In genomic region chr16:11327277-11328171, GRCh38 we compare ENCODE assay signal across 12 cellular contexts. TPM values are rescaled to one million over a fixed set of nuclear protein-coding genes. Genes with fewer than 3 reads are reported as not detected.
DNase-seq lines count a peak whose midpoint lies in the region; ATAC-seq and TF ChIP-seq lines count a peak whose summit lies in the region.
"Had no signal": no experiment of that assay in that cellular context is flagged by ENCODE, and none has a peak within 500 bp of the region (broad histone marks: within the 10 kb centered on the region; RNA-seq: fewer than 3 reads in every experiment).

No MANE protein-coding gene starts in this region.

- CTCF ChIA-PET in activated B cell treated with CpG ODN at 0.5 μM for 24 hours (lab: Charles Lee), result interaction anchor here (1.2 to 6.4 kb wide), 6 partner anchors 16 to 71 kb away, joined by 5 to 49 read pairs (median 16); partner anchors contain the start of gene SOCS1

- POLR2A ChIA-PET in activated B cell treated with CpG ODN at 0.5 μM for 24 hours (lab: Charles Lee), result interaction anchor here (0.7 to 9.0 kb wide), 18 partner anchors 17 to 363 kb away, joined by 3 to 157 read pairs (median 8); partner anchors contain the start of gene SOCS1

- no peaks in the 10 kb centered on the region for H3K36me3 Mint-ChIP-seq in activated B cell treated with CpG ODN at 0.5 μM for 24 hours (ENCODE audit: low read depth)
- no peaks in the 10 kb centered on the region for H3K36me3 Mint-ChIP-seq in natural killer cell

- H3K4me1 ChIP-seq in psoas muscle, result no peaks in the 10 kb centered on the region

- H3K27me3 ChIP-seq in H7 (ENCODE audit: control insufficient read depth, insufficient read depth, low read length) (no peaks in the 10 kb centered on the region), psoas muscle (ENCODE audit: insufficient read depth in 3 of 3, low read length in 2 of 3) (peaks cover 0 to 6% (median 0%) of the 10 kb centered on the region in 3 donors)

- H3K36me3 ChIP-seq in H7 (replicated peaks; ENCODE audit: control insufficient read depth, insufficient read depth, low read length) (no peaks in the 10 kb centered on the region; the same call in none of the 2 replicates), psoas muscle (ENCODE audit: insufficient read depth in 1 of 2, low read depth in 1 of 2) (no peaks in the 10 kb centered on the region)

- no peak overlapping the region for H3K27ac ChIP-seq in psoas muscle
- H3K27ac ChIP-seq: GM23248 had no signal

- WGBS in psoas muscle, 3 donors, result 75 to 79% (median 79%) methylated on average over 23 of the region's 23 CpGs

- peak overlapping the region; percentile 80 for H3K4me3 Mint-ChIP-seq in activated B cell treated with CpG ODN at 0.5 μM for 24 hours
- H3K4me3 Mint-ChIP-seq in natural killer cell, result no peak overlapping the region

- TF ChIP-seq CTCF in activated B cell treated with CpG ODN at 0.5 μM for 24 hours (IDR thresholded peaks at IDR 0.05) (no peak), natural killer cell (IDR thresholded peaks at IDR 0.05) (no peak), psoas muscle (IDR thresholded peaks at IDR 0.05) (no peak)

- H3K4me3 ChIP-seq in H7 (ENCODE audit: insufficient read depth, low read depth, low read length), result no peak overlapping the region
- H3K4me3 ChIP-seq in psoas muscle, result no peak overlapping the region
- H3K4me3 ChIP-seq: GM23248 had no signal

- H3K9me3 ChIP-seq in psoas muscle, result no peaks in the 10 kb centered on the region

- H3K27me3 Mint-ChIP-seq in activated B cell treated with CpG ODN at 0.5 μM for 24 hours (no peaks in the 10 kb centered on the region), natural killer cell (ENCODE audit: low read depth in 2 of 2) (peaks cover 42 to 48% of the 10 kb centered on the region in 2 donors)

- H3K27ac Mint-ChIP-seq in activated B cell treated with CpG ODN at 0.5 μM for 24 hours, result peak overlapping the region; percentile 94
- peak overlapping the region in 1 of 2 donors; percentile 34 for H3K27ac Mint-ChIP-seq in natural killer cell

- no peaks in the 10 kb centered on the region for H3K9me3 Mint-ChIP-seq in activated B cell treated with CpG ODN at 0.5 μM for 24 hours
- no peaks in the 10 kb centered on the region for H3K9me3 Mint-ChIP-seq in natural killer cell

- peaks cover 74% of the 10 kb centered on the region for H3K4me1 Mint-ChIP-seq in activated B cell treated with CpG ODN at 0.5 μM for 24 hours
- H3K4me1 Mint-ChIP-seq in natural killer cell, result peaks cover 23 to 29% of the 10 kb centered on the region in 2 donors

- DNase-seq in H7 (peak; percentile 56), activated B cell treated with CpG ODN at 0.5 μM for 24 hours (peak; percentile 53), natural killer cell (no peak), COLO829 (ENCODE audit: low spot score) (no peak), psoas muscle (no peak)
- no peak for DNase-seq in stimulated activated CD8-positive, alpha-beta memory T cell treated with anti-CD3 and anti-CD28 coated beads, Interleukin-4, amount 100 ng/mL, for 48 hours

- intact Hi-C loops in activated B cell treated with CpG ODN at 0.5 μM for 24 hours (cut with micrococcal nuclease) (loop anchor here (1.0 kb wide), 9 partner anchors 9 to 362 kb away; partner anchors contain the start of gene RMI2), natural killer cell (cut with micrococcal nuclease) (no loop called here), psoas muscle (cut with DNase I) (no loop called here)

- ATAC-seq in GM18502 (IDR thresholded peaks at IDR 0.05; ENCODE audit: poor library complexity, unreplicated experiment) (peak; percentile 38), activated B cell treated with CpG ODN at 0.5 μM for 24 hours (ENCODE audit: low read depth) (peak; percentile 54), natural killer cell (peak; percentile 47 to 55 (median 50)), HG03039 (IDR thresholded peaks at IDR 0.05; ENCODE audit: unreplicated experiment) (no peak), psoas muscle (no peak)

RNA-seq across cellular contexts. Expression of gene RMI2, which starts 17.7 kb away (rescaled TPM):
- total RNA-seq in H7 (2014; rRNA removed; shearing (Covaris generic)), result 58.8 and 59.2 TPM in 2 replicates
- 8.1 TPM in 2 replicates for total RNA-seq in activated B cell treated with CpG ODN at 0.5 μM for 24 hours
- 1 to 10 TPM in 1 of 3 donors, under 1 TPM in 2; 0.83 to 1.1 (median 0.93) TPM for total RNA-seq in natural killer cell
- under 1 TPM in 2 of 4 donors, not detected in 2; 0.16 to 0.64 TPM for total RNA-seq in psoas muscle
- under 1 TPM; 0.11 to 0.35 (median 0.23) TPM for polyA plus RNA-seq in psoas muscle

RNA-seq across cellular contexts. Expression of gene PRM1, which starts 46.4 kb away (rescaled TPM):
- not detected in 2 replicates for total RNA-seq in H7 (2014; rRNA removed; shearing (Covaris generic))
- not detected in 2 replicates for total RNA-seq in activated B cell treated with CpG ODN at 0.5 μM for 24 hours
- not detected for total RNA-seq in natural killer cell
- not detected for total RNA-seq in psoas muscle
- not detected for polyA plus RNA-seq in psoas muscle
- total RNA-seq: bronchial epithelial cell, GM23248, lung microvascular endothelial cell, RPMI7951 had no signal
- polyA plus RNA-seq: GM23248 had no signal

RNA-seq across cellular contexts. Expression of gene PRM2, which starts 51.2 kb away (rescaled TPM):
- not detected in 2 replicates for total RNA-seq in H7 (2014; rRNA removed; shearing (Covaris generic))
- not detected in 2 replicates for total RNA-seq in activated B cell treated with CpG ODN at 0.5 μM for 24 hours
- total RNA-seq in natural killer cell, result not detected
- not detected for total RNA-seq in psoas muscle
- polyA plus RNA-seq in psoas muscle, result not detected
- total RNA-seq: bronchial epithelial cell, GM23248, lung microvascular endothelial cell, RPMI7951 had no signal
- polyA plus RNA-seq: GM23248 had no signal

RNA-seq across cellular contexts. Expression of gene PRM3, which starts 54.1 kb away (rescaled TPM):
- total RNA-seq in H7 (2014; rRNA removed; shearing (Covaris generic)), result not detected in 2 replicates
- total RNA-seq in activated B cell treated with CpG ODN at 0.5 μM for 24 hours (not detected in 2 replicates), natural killer cell (not detected), psoas muscle (not detected)
- polyA plus RNA-seq in psoas muscle, result not detected
- total RNA-seq: bronchial epithelial cell, GM23248, lung microvascular endothelial cell, RPMI7951 had no signal
- polyA plus RNA-seq: GM23248 had no signal

RNA-seq across cellular contexts. Expression of gene TNP2, which starts 58.4 kb away (rescaled TPM):
- not detected in 2 replicates for total RNA-seq in H7 (2014; rRNA removed; shearing (Covaris generic))
- total RNA-seq in activated B cell treated with CpG ODN at 0.5 μM for 24 hours (not detected in 2 replicates), natural killer cell (not detected), psoas muscle (not detected)
- polyA plus RNA-seq in psoas muscle, result not detected
- total RNA-seq: bronchial epithelial cell, GM23248, lung microvascular endothelial cell, RPMI7951 had no signal
- polyA plus RNA-seq: GM23248 had no signal

Comparison
In these comparisons a context has a peak if more than half of its experiments do, and no peak if none do; other contexts are left out.
1. ATAC-seq: peak in GM18502 (single experiment), activated B cell treated with CpG ODN at 0.5 μM for 24 hours (single experiment) and natural killer cell (3 of 3); none in HG03039 (single experiment) and psoas muscle (0 of 4).
2. DNase-seq: peak in H7 (single experiment) and activated B cell treated with CpG ODN at 0.5 μM for 24 hours (single experiment); none in natural killer cell (single experiment), COLO829 (single experiment), stimulated activated CD8-positive, alpha-beta memory T cell treated with anti-CD3 and anti-CD28 coated beads, Interleukin-4, amount 100 ng/mL, for 48 hours (single experiment) and psoas muscle (0 of 2).